In the genomic region with DNA sequence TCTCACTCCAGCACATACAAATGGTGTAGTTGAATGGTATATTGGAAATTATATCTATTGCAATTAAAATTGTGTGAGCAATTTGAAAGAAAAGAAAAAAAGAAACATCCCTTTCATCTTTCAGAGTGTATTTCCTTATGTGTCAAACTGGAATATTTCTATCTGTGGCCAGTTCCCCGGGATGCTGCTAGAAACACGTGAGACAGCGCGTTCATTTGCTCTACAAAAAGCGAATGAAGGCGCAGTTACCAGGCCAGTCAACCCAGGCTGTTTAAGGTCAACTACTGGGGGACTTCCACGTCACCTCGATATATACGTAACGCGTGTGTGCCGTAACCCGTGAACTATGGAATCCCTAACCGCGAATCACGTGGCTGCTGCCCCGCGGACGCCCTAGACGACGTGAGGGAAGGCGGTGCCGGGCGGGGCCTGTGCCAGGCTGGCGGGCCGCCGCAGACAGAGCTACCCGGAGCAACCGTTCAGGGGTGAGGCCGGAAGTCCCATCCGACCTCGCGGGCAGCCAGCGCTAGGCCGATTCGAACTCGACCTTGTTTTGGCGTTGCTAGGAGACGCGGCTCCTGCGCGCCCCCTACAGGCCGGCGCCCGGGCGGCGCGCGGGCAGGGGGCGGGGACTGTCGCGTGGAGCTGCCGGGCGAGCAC, we compare ENCODE assay signal across 8 cellular contexts. TPM values are rescaled to one million over a fixed set of nuclear protein-coding genes. Genes with fewer than 3 reads are reported as not detected.
A peak's percentile ranks its signal among the peaks of the same experiment; 100 is the strongest.
DNase-seq lines count a peak whose midpoint lies in the region; ATAC-seq lines count a peak whose summit lies in the region.

No MANE protein-coding gene starts in this region.

- DNase-seq in CD1c-positive myeloid dendritic cell (ENCODE audit: extremely low spot score), result peak; percentile 96
- peak; percentile 89 for DNase-seq in NCI-H748 treated with DMSO at 0.1 percent for 48 hours (lab: John Stamatoyannopoulos, UW)
- DNase-seq in activated CD8-positive, alpha-beta T cell treated with anti-CD3 and anti-CD28 coated beads, Interleukin-2, amount 10 ng/mL, durations not matched to agents 7 days and 5 days, result peak; percentile 95
- DNase-seq in effector CD8-positive, alpha-beta T cell (lab: John Stamatoyannopoulos, UW), result peak; percentile 93
- peak; percentile 86 for DNase-seq in medulla oblongata (ENCODE audit: extremely low spot score)
- peak; percentile 89 for DNase-seq in stimulated activated CD8-positive, alpha-beta memory T cell treated with anti-CD3 and anti-CD28 coated beads, Interleukin-12 subunit alpha, Interleukin-12 subunit beta, amount 100 ng/mL, for 1 hour (ENCODE audit: low read depth)

- peaks cover 37% of the 10 kb centered on the region for H3K4me1 Mint-ChIP-seq in activated CD8-positive, alpha-beta T cell treated with anti-CD3 and anti-CD28 coated beads, Interleukin-2, amount 10 ng/mL, durations not matched to agents 7 days and 5 days (ENCODE audit: low read depth)

- H3K36me3 Mint-ChIP-seq in activated CD8-positive, alpha-beta T cell treated with anti-CD3 and anti-CD28 coated beads, Interleukin-2, amount 10 ng/mL, durations not matched to agents 7 days and 5 days (ENCODE audit: low read depth), result peaks cover 9% of the 10 kb centered on the region

- no peaks in the 10 kb centered on the region for H3K27me3 Mint-ChIP-seq in activated CD8-positive, alpha-beta T cell treated with anti-CD3 and anti-CD28 coated beads, Interleukin-2, amount 10 ng/mL, durations not matched to agents 7 days and 5 days (ENCODE audit: low read depth)

- POLR2A ChIA-PET in activated CD8-positive, alpha-beta T cell treated with anti-CD3 and anti-CD28 coated beads, Interleukin-2, amount 10 ng/mL, durations not matched to agents 7 days and 5 days (lab: Charles Lee), result interaction anchor here (0.8 to 1.9 kb wide), 4 partner anchors 9 to 35 kb away, joined by 3 to 12 read pairs (median 6); no protein-coding TSS in a partner anchor

- CTCF ChIA-PET in activated CD8-positive, alpha-beta T cell treated with anti-CD3 and anti-CD28 coated beads, Interleukin-2, amount 10 ng/mL, durations not matched to agents 7 days and 5 days (lab: Charles Lee), result interaction anchor here (0.8 to 5.0 kb wide), 27 partner anchors 9 to 1164 kb away, joined by 3 to 50 read pairs (median 4); no protein-coding TSS in a partner anchor

- H3K4me3 Mint-ChIP-seq in activated CD8-positive, alpha-beta T cell treated with anti-CD3 and anti-CD28 coated beads, Interleukin-2, amount 10 ng/mL, durations not matched to agents 7 days and 5 days, result peak overlapping the region; percentile 97

- peak; percentile 81 for ATAC-seq in GM19438 (IDR thresholded peaks at IDR 0.05; ENCODE audit: low read depth, unreplicated experiment)
- peak; percentile 72 for ATAC-seq in HG03565 (IDR thresholded peaks at IDR 0.05; ENCODE audit: unreplicated experiment)
- peak; percentile 91 for ATAC-seq in activated CD8-positive, alpha-beta T cell treated with anti-CD3 and anti-CD28 coated beads, Interleukin-2, amount 10 ng/mL, durations not matched to agents 7 days and 5 days

- H3K27ac Mint-ChIP-seq in activated CD8-positive, alpha-beta T cell treated with anti-CD3 and anti-CD28 coated beads, Interleukin-2, amount 10 ng/mL, durations not matched to agents 7 days and 5 days, result peak overlapping the region; percentile 97

- H3K9me3 Mint-ChIP-seq in activated CD8-positive, alpha-beta T cell treated with anti-CD3 and anti-CD28 coated beads, Interleukin-2, amount 10 ng/mL, durations not matched to agents 7 days and 5 days (ENCODE audit: insufficient read depth), result no peaks in the 10 kb centered on the region

RNA-seq across cellular contexts. Expression of a gene that starts 1.1 kb away (rescaled TPM):
- 10 to 100 TPM; 15.8 to 16.2 TPM for total RNA-seq in activated CD8-positive, alpha-beta T cell treated with anti-CD3 and anti-CD28 coated beads, Interleukin-2, amount 10 ng/mL, durations not matched to agents 7 days and 5 days

Comparison
In these comparisons a context has a peak if more than half of its experiments do, and no peak if none do; other contexts are left out.
1. Peak in every context shown above with its lines: DNase-seq and ATAC-seq.